9 cellular contexts compared by ENCODE assay signal in genomic region chr10:80463868-80464267, GRCh38. TPM values are rescaled to one million over a fixed set of nuclear protein-coding genes. Genes with fewer than 3 reads are reported as not detected.
A peak's percentile ranks its signal among the peaks of the same experiment; 100 is the strongest.
DNase-seq lines count a peak whose midpoint lies in the region; ATAC-seq, FAIRE-seq and TF ChIP-seq lines count a peak whose summit lies in the region.
"Had no signal": no experiment of that assay in that cellular context is flagged by ENCODE, and none has a peak within 500 bp of the region (broad histone marks: within the 10 kb centered on the region; RNA-seq: fewer than 3 reads in every experiment).

No MANE protein-coding gene starts in this region.

- peak overlapping the region; percentile 81 for H4K91ac ChIP-seq in mesenchymal stem cell (ENCODE audit: low read length)

- H3K4me2 ChIP-seq in GM12878 (ENCODE audit: control insufficient read depth, insufficient read depth), result peak overlapping the region; percentile 75
- no peak overlapping the region for H3K4me2 ChIP-seq in mesenchymal stem cell (ENCODE audit: low read length, poor library complexity, severe bottlenecking)

- in situ Hi-C loops in GM12878 (cut with MboI), result no loop called here

- 97% methylated on average over 10 of the region's 10 CpGs for WGBS in GM12878 (ENCODE audit: insufficient coverage, insufficient replicate concordance, low lambda C conversion rate, missing lambda C conversion rate)
- 92% methylated on average over 10 of the region's 10 CpGs for WGBS in mesenchymal stem cell
- WGBS in tibial nerve, 2 donors, result 58 to 62% methylated on average over 10 of the region's 10 CpGs

- H3K36me3 ChIP-seq in GM12878 (ENCODE audit: control insufficient read depth in 2 of 2, insufficient read depth in 2 of 2, low read length in 1 of 2), result peaks cover 0 to 2% of the 10 kb centered on the region in 2 experiments; a peak in 3 of 4 replicates
- H3K36me3 ChIP-seq in mesenchymal stem cell (ENCODE audit: control insufficient read depth in 1 of 2, insufficient read depth in 2 of 2, low read depth in 1 of 2, low read length in 2 of 2), result peaks cover 9 to 27% of the 10 kb centered on the region in 2 experiments
- no peaks in the 10 kb centered on the region for H3K36me3 ChIP-seq in tibial nerve

- H2AK5ac ChIP-seq in mesenchymal stem cell (ENCODE audit: low read length, severe bottlenecking), result peak overlapping the region; percentile 53

- intact Hi-C loops in GM12878 (cut with micrococcal nuclease; ENCODE audit: unreplicated experiment), result no loop called here

- TF ChIP-seq EP300 in GM12878 (IDR thresholded peaks at IDR 0.05; ENCODE audit: borderline replicate concordance in 1 of 2, control insufficient read depth in 1 of 2, low read depth in 2 of 2, low read length in 2 of 2) (no peak), tibial nerve (IDR thresholded peaks at IDR 0.05) (no peak)

- H3K9me3 Mint-ChIP-seq in activated T-cell treated with anti-CD3 and anti-CD28 coated beads, Interleukin-2, amount 50 U/mL, for 24 hours, result no peaks in the 10 kb centered on the region

- POLR2A ChIA-PET in GM12878 (lab: Charles Lee), result interaction anchor here (1.0 to 12.9 kb wide), 7 partner anchors 7 to 40 kb away, joined by 3 to 190 read pairs (median 8); partner anchors contain the start of gene TSPAN14

- FAIRE-seq in GM12878 (lab: Jason Lieb, UNC), result no peak

- H3K18ac ChIP-seq in mesenchymal stem cell (ENCODE audit: low read depth in 1 of 2, low read length in 2 of 2), result peak overlapping the region; percentile 56 to 79

- no peak overlapping the region for H3K14ac ChIP-seq in mesenchymal stem cell (ENCODE audit: low read length in 2 of 2)

- no peaks in the 10 kb centered on the region for H3K9me3 ChIP-seq in GM12878 (replicated peaks; ENCODE audit: control insufficient read depth, insufficient read depth, low read length)
- H3K9me3 ChIP-seq in mesenchymal stem cell (ENCODE audit: control insufficient read depth, low read length), result no peaks in the 10 kb centered on the region
- H3K9me3 ChIP-seq in tibial nerve, result no peaks in the 10 kb centered on the region

- H3K9ac ChIP-seq in GM12878 (ENCODE audit: control insufficient read depth, insufficient read depth, low read length) (peak overlapping the region; percentile 8; the same call in 1 of the 2 replicates), mesenchymal stem cell (ENCODE audit: low read length) (peak overlapping the region; percentile 79)

- BruUV-seq in GM12878 (replicated peaks; lab: Mats Ljungman, UMichigan), result no TSS peak

- H3K27ac ChIP-seq in GM12878 (ENCODE audit: control insufficient read depth, insufficient read depth) (peak overlapping the region; percentile 47), mesenchymal stem cell (ENCODE audit: low read length, poor library complexity, severe bottlenecking) (peak overlapping the region; percentile 81), tibial nerve (peak overlapping the region; percentile 81 to 99 (median 90))

- H3K23ac ChIP-seq in mesenchymal stem cell (ENCODE audit: low read length in 2 of 2), result peak overlapping the region in 1 of 2 experiments; percentile 81

- no peaks in the 10 kb centered on the region for H3K27me3 ChIP-seq in GM12878 (replicated peaks in 1 of 2; ENCODE audit: control insufficient read depth in 2 of 2, insufficient read depth in 2 of 2, low read length in 1 of 2)
- no peaks in the 10 kb centered on the region for H3K27me3 ChIP-seq in mesenchymal stem cell (ENCODE audit: control insufficient read depth in 1 of 2, insufficient read depth in 1 of 2, low read length in 2 of 2)
- no peaks in the 10 kb centered on the region for H3K27me3 ChIP-seq in tibial nerve

- H3K36me3 Mint-ChIP-seq in activated T-cell treated with anti-CD3 and anti-CD28 coated beads, Interleukin-2, amount 50 U/mL, for 24 hours (ENCODE audit: low read depth), result peaks cover 27% of the 10 kb centered on the region

- peaks cover 97% of the 10 kb centered on the region for H3K79me2 ChIP-seq in GM12878 (ENCODE audit: control insufficient read depth, insufficient read depth, low read length)

- TF ChIP-seq RAD21 in GM12878 (IDR thresholded peaks at IDR 0.05; ENCODE audit: insufficient read depth, low read depth, low read length), result no peak

- TF ChIP-seq CTCF in GM12878 (IDR thresholded peaks at IDR 0.05 in 2 of 3, conservative IDR thresholded peaks at IDR 0.05 in 1 of 3; ENCODE audit: control insufficient read depth in 2 of 3, extremely low read depth in 1 of 3, insufficient read depth in 1 of 3, low read depth in 3 of 3, low read length in 3 of 3) (no peak), tibial nerve (IDR thresholded peaks at IDR 0.05) (no peak)

- H2AFZ ChIP-seq in GM12878 (ENCODE audit: control insufficient read depth, low read depth, low read length) (no peak overlapping the region), mesenchymal stem cell (ENCODE audit: low read depth, low read length) (no peak overlapping the region)

- TF ChIP-seq POLR2A in GM12878 (IDR thresholded peaks at IDR 0.05; ENCODE audit: low read depth, low read length) (no peak), tibial nerve (IDR thresholded peaks at IDR 0.05) (no peak)

- H3K4me3 ChIP-seq in GM12878 (peak overlapping the region; percentile 19; the same call in 1 of the 2 replicates), mesenchymal stem cell (ENCODE audit: insufficient read depth in 1 of 2, low read depth in 1 of 2, low read length in 2 of 2) (peak overlapping the region in 1 of 2 experiments; percentile 65), tibial nerve (peak overlapping the region in 1 of 4 donors; percentile 41)

- no peak overlapping the region for H2BK120ac ChIP-seq in mesenchymal stem cell (ENCODE audit: low read depth, low read length)

- ATAC-seq in GM12878, result no peak

- CTCF ChIA-PET in GM12878 (lab: Yijun Ruan, JAX), result interaction anchor here (0.8 to 21.5 kb wide), 8 partner anchors 8 to 135 kb away, joined by 3 to 402 read pairs (median 6); no protein-coding TSS in a partner anchor

- RAD21 ChIA-PET in GM12878 (lab: Charles Lee; ENCODE audit: unreplicated experiment), result interaction anchor here (1.1 to 21.4 kb wide), 7 partner anchors 8 to 77 kb away, joined by 7 to 412 read pairs (median 18); no protein-coding TSS in a partner anchor

- H3K4me1 ChIP-seq in GM12878 (ENCODE audit: control insufficient read depth, insufficient read depth, low read length) (peaks cover 85% of the 10 kb centered on the region), mesenchymal stem cell (ENCODE audit: control insufficient read depth, insufficient read depth, low read depth, low read length) (peaks cover 63% of the 10 kb centered on the region), tibial nerve (peaks cover 0 to 100% (median 98%) of the 10 kb centered on the region in 4 donors)

- H3K4me3 Mint-ChIP-seq in activated T-cell treated with anti-CD3 and anti-CD28 coated beads, Interleukin-2, amount 50 U/mL, for 24 hours, result peak overlapping the region; percentile 55

- peak overlapping the region in 1 of 2 experiments; percentile 45 for H2BK12ac ChIP-seq in mesenchymal stem cell (ENCODE audit: low read length in 2 of 2)

- H3K27me3 Mint-ChIP-seq in activated T-cell treated with anti-CD3 and anti-CD28 coated beads, Interleukin-2, amount 50 U/mL, for 24 hours, result no peaks in the 10 kb centered on the region

- peak overlapping the region; percentile 40 to 61 for H3K4ac ChIP-seq in mesenchymal stem cell (ENCODE audit: low read depth in 1 of 2, low read length in 2 of 2)

- SMC1A ChIA-PET in GM12878 (lab: Charles Lee; ENCODE audit: uncharacterized antibody, unreplicated experiment), result interaction anchor here (1.6 to 36.0 kb wide), 6 partner anchors 7 to 42 kb away, joined by 5 to 1038 read pairs (median 49); no protein-coding TSS in a partner anchor

- no peak overlapping the region for H4K8ac ChIP-seq in mesenchymal stem cell (ENCODE audit: low read length)

- DNase-seq in activated T-cell treated with anti-CD3 and anti-CD28 coated beads, Interleukin-2, amount 50 U/mL, for 24 hours, result no peak
- no peak for DNase-seq in activated T-cell treated with anti-CD3 and anti-CD28 coated beads, Interleukin-2, amount 50 U/mL, for 48 hours
- DNase-seq in GM12878 (ENCODE audit: low read depth, low spot score) (no peak), mesenchymal stem cell (no peak), tibial nerve (ENCODE audit: low spot score in 2 of 2) (no peak), NCI-H2227 treated with DMSO at 0.1 percent for 48 hours (lab: John Stamatoyannopoulos, UW) (no peak), NCI-H2029 (lab: John Stamatoyannopoulos, UW) (no peak), DMS153 (lab: John Stamatoyannopoulos, UW) (no peak)
- DNase-seq: AML-193 had no signal

- H2BK15ac ChIP-seq in mesenchymal stem cell (ENCODE audit: low read depth, poor library complexity, severe bottlenecking), result no peak overlapping the region

- H2BK5ac ChIP-seq in mesenchymal stem cell (ENCODE audit: low read depth, low read length, poor library complexity, severe bottlenecking), result no peak overlapping the region

- H4K20me1 ChIP-seq in GM12878 (ENCODE audit: control insufficient read depth, insufficient read depth), result no peaks in the 10 kb centered on the region; the same call in 1 of the 2 replicates

- H3K79me1 ChIP-seq in mesenchymal stem cell (replicated peaks; ENCODE audit: low read length, poor library complexity, severe bottlenecking), result no peaks in the 10 kb centered on the region

- H3K4me1 Mint-ChIP-seq in activated T-cell treated with anti-CD3 and anti-CD28 coated beads, Interleukin-2, amount 50 U/mL, for 24 hours (ENCODE audit: low read depth), result peaks cover 99% of the 10 kb centered on the region

- peak overlapping the region; percentile 95 for H3K27ac Mint-ChIP-seq in activated T-cell treated with anti-CD3 and anti-CD28 coated beads, Interleukin-2, amount 50 U/mL, for 24 hours

RNA-seq across cellular contexts. Expression of gene TSPAN14, which starts 9.8 kb away (rescaled TPM):
- total RNA-seq in GM12878 (2013; cell fraction: nucleolus; rRNA removed), result 100 and 110 TPM in 2 replicates
- 12.5 and 13.3 TPM in 2 replicates for total RNA-seq in GM12878 (2014; rRNA removed)
- total RNA-seq in GM12878 (2014; rRNA removed; fragmentation: Illumina TruSeq; extraction: Trizol), result 8.0 and 8.1 TPM in 2 replicates
- 30.0 and 31.7 TPM in 2 replicates for total RNA-seq in GM12878 (2021)
- 7.3 TPM for polyA plus RNA-seq in GM12878 (2011; ENCODE audit: low read depth)
- polyA plus RNA-seq in GM12878 (2011; rRNA removed), result 18.8 and 27.8 TPM in 2 replicates
- 31.9 and 34.2 TPM in 2 replicates for polyA plus RNA-seq in GM12878 (2011; cell fraction: cytosol; rRNA removed)
- 45.1 and 52.6 TPM in 2 replicates for polyA plus RNA-seq in GM12878 (2011; cell fraction: nucleus; rRNA removed)
- 11.9 and 19.2 TPM in 2 replicates for polyA plus RNA-seq in GM12878 (2012)
- 8.6 and 16.9 TPM in 2 replicates for polyA plus RNA-seq in GM12878 (2014; fragmentation: Illumina TruSeq; extraction: Trizol)
- 1 to 10 TPM; 2.5 to 2.6 TPM for polyA plus RNA-seq in GM12878 (2014; fragmentation: Nextera tagmentation; extraction: Ambion mirVana)
- polyA plus RNA-seq in GM12878 (2014; rRNA removed), result 21.1 and 23.3 TPM in 2 replicates
- polyA plus RNA-seq in GM12878 (2016; fragmentation: Nextera tagmentation; extraction: Ambion mirVana), result 10 to 100 TPM; 19.0 to 22.0 TPM
- 21.3 and 31.5 TPM in 2 replicates for polyA minus RNA-seq in GM12878 (2011; rRNA and poly(A)+ RNA removed)
- 8.9 and 10.2 TPM in 2 replicates for polyA minus RNA-seq in GM12878 (2011; cell fraction: cytosol; rRNA and poly(A)+ RNA removed)
- 17.2 and 26.6 TPM in 2 replicates for polyA minus RNA-seq in GM12878 (2011; cell fraction: nucleus; rRNA and poly(A)+ RNA removed)
- polyA plus RNA-seq in mesenchymal stem cell (2013, experiment 1 of 2), result 42.9 TPM
- 44.5 TPM for polyA plus RNA-seq in mesenchymal stem cell (2013, experiment 2 of 2)
- 100 to 1,000 TPM; 123 to 163 (median 150) TPM for total RNA-seq in tibial nerve

RNA-seq across cellular contexts. Expression of gene PRXL2A, which starts 55.5 kb away (rescaled TPM):
- 4.0 and 4.3 TPM in 2 replicates for total RNA-seq in GM12878 (2013; cell fraction: nucleolus; rRNA removed)
- total RNA-seq in GM12878 (2014; rRNA removed) (6.9 and 11.1 TPM in 2 replicates), GM12878 (2014; rRNA removed; fragmentation: Illumina TruSeq; extraction: Trizol) (14.7 and 15.6 TPM in 2 replicates), GM12878 (2021) (11.0 and 11.4 TPM in 2 replicates), tibial nerve (100 to 1,000 TPM in 3 of 4 donors, 10 to 100 TPM in 1; 94.5 to 176 (median 128) TPM)
- polyA plus RNA-seq in GM12878 (2011; ENCODE audit: low read depth), result 12.7 TPM
- polyA plus RNA-seq in GM12878 (2011; rRNA removed) (2.8 and 3.4 TPM in 2 replicates), GM12878 (2014; fragmentation: Illumina TruSeq; extraction: Trizol) (15.6 and 17.8 TPM in 2 replicates), GM12878 (2014; fragmentation: Nextera tagmentation; extraction: Ambion mirVana) (10 to 100 TPM in 1 of 2 experiments, 1 to 10 TPM in 1; 5.1 to 10.0 TPM), GM12878 (2014; rRNA removed) (10.0 and 12.6 TPM in 2 replicates), GM12878 (2016; fragmentation: Nextera tagmentation; extraction: Ambion mirVana) (10 to 100 TPM; 10.9 to 13.7 TPM)
- polyA plus RNA-seq in GM12878 (2011; cell fraction: cytosol; rRNA removed), result 1.3 and 1.6 TPM in 2 replicates
- polyA plus RNA-seq in GM12878 (2011; cell fraction: nucleus; rRNA removed), result 0.45 and 0.51 TPM in 2 replicates
- 17.3 and 17.8 TPM in 2 replicates for polyA plus RNA-seq in GM12878 (2012)
- 0.73 and 1.1 TPM in 2 replicates for polyA minus RNA-seq in GM12878 (2011; rRNA and poly(A)+ RNA removed)
- polyA minus RNA-seq in GM12878 (2011; cell fraction: cytosol; rRNA and poly(A)+ RNA removed), result not detected in 2 replicates
- 0.24 and 0.38 TPM in 2 replicates for polyA minus RNA-seq in GM12878 (2011; cell fraction: nucleus; rRNA and poly(A)+ RNA removed)
- 214 TPM for polyA plus RNA-seq in mesenchymal stem cell (2013, experiment 1 of 2)
- polyA plus RNA-seq in mesenchymal stem cell (2013, experiment 2 of 2), result 220 TPM

Comparison
In these comparisons a context has a peak if more than half of its experiments do, and no peak if none do; other contexts are left out.
1. RNA of gene PRXL2A, which starts 55.5 kb away (total RNA-seq): 94.5 to 176 TPM in tibial nerve; 4.0 to 15.6 TPM in GM12878; every median in the first group is over 4 times any median in the second.
2. Peak in every context shown above with its lines, with median percentiles within 50 percentile points of each other: H3K27ac ChIP-seq.